ENCODE assay signal across 8 cellular contexts in the genomic region with DNA sequence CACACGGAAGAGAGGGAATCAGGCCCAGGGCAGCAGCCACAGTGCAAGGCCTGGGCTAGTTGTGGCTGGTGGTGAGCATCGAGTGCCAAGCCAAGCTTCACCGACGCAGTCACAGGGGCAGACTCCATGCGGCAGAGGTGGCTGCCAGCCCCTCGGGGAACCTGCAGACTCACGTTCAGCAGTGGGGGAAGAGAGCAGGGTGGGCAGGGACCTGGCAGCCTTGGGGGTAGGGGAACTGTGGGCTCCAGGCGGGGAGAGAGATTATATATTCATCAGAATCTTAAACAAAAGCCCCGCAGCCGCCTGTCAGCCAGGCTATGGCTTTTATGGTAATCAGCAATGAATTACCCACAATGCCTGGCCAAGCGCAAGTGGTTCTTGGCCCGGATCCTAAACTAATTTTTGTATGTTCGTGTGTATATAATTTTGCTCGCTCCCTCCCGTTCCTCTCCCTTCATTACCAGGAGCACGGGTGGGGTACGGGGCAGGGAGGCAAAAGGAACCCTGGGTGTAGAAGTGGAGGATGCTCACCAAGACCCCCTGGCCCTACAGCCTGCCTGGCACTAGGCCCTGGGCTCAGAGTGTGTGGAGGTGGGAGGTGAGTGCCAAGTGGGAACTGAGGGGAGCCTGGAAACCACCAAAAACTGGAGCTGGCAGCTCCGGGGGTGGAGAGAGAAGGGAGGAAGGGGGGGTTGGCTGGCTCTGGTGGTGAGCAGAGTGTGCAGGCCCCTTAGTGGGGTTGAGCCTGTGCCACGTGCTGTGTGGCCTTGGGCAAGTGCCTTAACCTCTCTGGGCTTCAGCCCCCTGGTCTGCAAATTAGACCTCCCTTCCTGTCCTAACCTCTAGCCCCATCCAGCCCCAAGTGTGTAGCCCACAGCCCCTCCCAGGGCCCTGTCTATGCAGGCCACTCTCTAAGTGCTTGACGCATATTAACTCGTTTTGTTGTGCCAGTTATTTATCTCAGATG. TPM values are rescaled to one million over a fixed set of nuclear protein-coding genes. Genes with fewer than 3 reads are reported as not detected.
DNase-seq lines count a peak whose midpoint lies in the region; ATAC-seq and FAIRE-seq lines count a peak whose summit lies in the region.

No MANE protein-coding gene starts in this region.

- no peaks in the 10 kb centered on the region for H3K36me3 Mint-ChIP-seq in naive thymus-derived CD8-positive, alpha-beta T cell

- peak overlapping the region; percentile 22 for H3K27ac ChIP-seq in epithelial cell of prostate

- H3K4me3 Mint-ChIP-seq in naive thymus-derived CD8-positive, alpha-beta T cell: peak overlapping the region in 1 of 10 donors; percentile 29

- POLR2A ChIA-PET in naive thymus-derived CD8-positive, alpha-beta T cell (lab: Charles Lee): no interaction called here

- H3K27me3 Mint-ChIP-seq in naive thymus-derived CD8-positive, alpha-beta T cell: peaks cover 0 to 16% (median 11%) of the 10 kb centered on the region in 5 donors

- peaks cover 0 to 7% (median 4%) of the 10 kb centered on the region in 4 donors for H3K4me1 Mint-ChIP-seq in naive thymus-derived CD8-positive, alpha-beta T cell

- no peak for ATAC-seq in naive thymus-derived CD8-positive, alpha-beta T cell

- FAIRE-seq in urothelium cell line (lab: Jason Lieb, UNC): no peak

- H3K27ac Mint-ChIP-seq in naive thymus-derived CD8-positive, alpha-beta T cell: no peak overlapping the region

- DNase-seq in D341Med (ENCODE audit: low spot score): peak; percentile 74
- peak; percentile 81 to 85 for DNase-seq in NCI-H526 (lab: John Stamatoyannopoulos, UW)
- DNase-seq in epithelial cell of prostate (ENCODE audit: low read depth, low spot score): peak; percentile 68
- peak; percentile 55 for DNase-seq in non-pigmented ciliary epithelial cell (ENCODE audit: low read depth)
- DNase-seq in urothelium cell line (ENCODE audit: low spot score): no peak
- DNase-seq in SIG-M5 (lab: John Stamatoyannopoulos, UW): no peak
- no peak for DNase-seq in naive thymus-derived CD8-positive, alpha-beta T cell
- DNase-seq in NCI-H1930 (lab: John Stamatoyannopoulos, UW): no peak

- no peaks in the 10 kb centered on the region for H3K9me3 Mint-ChIP-seq in naive thymus-derived CD8-positive, alpha-beta T cell

RNA-seq across cellular contexts. Expression of gene PTPRS, which starts 31.9 kb away (rescaled TPM):
- total RNA-seq in naive thymus-derived CD8-positive, alpha-beta T cell: 10 to 100 TPM in 1 of 2 experiments, 1 to 10 TPM in 1; 8.9 to 11.6 TPM
- 1 to 10 TPM in 1 of 3 donors, under 1 TPM in 2; 0.10 to 1.5 (median 0.88) TPM for polyA plus RNA-seq in naive thymus-derived CD8-positive, alpha-beta T cell

Comparison
In these comparisons a context has a peak if more than half of its experiments do, and no peak if none do; other contexts are left out.
1. DNase-seq: peak in D341Med (single experiment), NCI-H526 (2 of 2), epithelial cell of prostate (single experiment) and non-pigmented ciliary epithelial cell (single experiment); none in urothelium cell line (single experiment), SIG-M5 (single experiment), naive thymus-derived CD8-positive, alpha-beta T cell (0 of 10) and NCI-H1930 (0 of 2).